Comparison of ENCODE assay signal across 1 cellular context in genomic region chr15:67097893-67098740, GRCh38.
TF ChIP-seq lines count a peak whose summit lies in the region.

No MANE protein-coding gene starts in this region.

TF ChIP-seq in K562, 482 proteins besides CTCF, POLR2A, EP300 and RAD21 (continued from another document and continues in another):
- TF ChIP-seq THAP12 (CRISPR knock-in tag; IDR thresholded peaks at IDR 0.05) = no peak
- peak; percentile 36; the same call in 1 of the 2 replicates for TF ChIP-seq RNF2 (IDR thresholded peaks at IDR 0.05)
- TF ChIP-seq, protein P1, sequence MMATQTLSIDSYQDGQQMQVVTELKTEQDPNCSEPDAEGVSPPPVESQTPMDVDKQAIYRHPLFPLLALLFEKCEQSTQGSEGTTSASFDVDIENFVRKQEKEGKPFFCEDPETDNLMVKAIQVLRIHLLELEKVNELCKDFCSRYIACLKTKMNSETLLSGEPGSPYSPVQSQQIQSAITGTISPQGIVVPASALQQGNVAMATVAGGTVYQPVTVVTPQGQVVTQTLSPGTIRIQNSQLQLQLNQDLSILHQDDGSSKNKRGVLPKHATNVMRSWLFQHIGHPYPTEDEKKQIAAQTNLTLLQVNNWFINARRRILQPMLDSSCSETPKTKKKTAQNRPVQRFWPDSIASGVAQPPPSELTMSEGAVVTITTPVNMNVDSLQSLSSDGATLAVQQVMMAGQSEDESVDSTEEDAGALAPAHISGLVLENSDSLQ (IDR thresholded peaks at IDR 0.05) = peak; percentile 32; the same call in 1 of the 2 replicates
- no peak; the same call in 1 of the 2 replicates for TF ChIP-seq ZNF592 (IDR thresholded peaks at IDR 0.05)
- TF ChIP-seq ZNF197 (CRISPR knock-in tag; IDR thresholded peaks at IDR 0.05; ENCODE audit: low read depth) = no peak
- no peak for TF ChIP-seq ZNF699 (CRISPR knock-in tag; IDR thresholded peaks at IDR 0.05; ENCODE audit: insufficient replicate concordance)
- TF ChIP-seq CUX1 (CRISPR knock-in tag; IDR thresholded peaks at IDR 0.05) = 0 out of 2 replicates have a peak, but pooled peaks have one; percentile 46
- no peak for TF ChIP-seq HMG20A (CRISPR knock-in tag; conservative IDR thresholded peaks at IDR 0.05)
- TF ChIP-seq MEF2D (tag; conservative IDR thresholded peaks at IDR 0.05; ENCODE audit: low read depth) = no peak
- TF ChIP-seq GABPB1 (CRISPR knock-in tag; IDR thresholded peaks at IDR 0.05) = peak; percentile 9; the same call in 1 of the 2 replicates
- no peak for TF ChIP-seq SIN3B (IDR thresholded peaks at IDR 0.05; ENCODE audit: low read depth)
- TF ChIP-seq SLC30A9 (CRISPR knock-in tag; IDR thresholded peaks at IDR 0.05) = no peak
- peak; percentile 54 for TF ChIP-seq TAL1 (IDR thresholded peaks at IDR 0.05)
- TF ChIP-seq CHD1 (IDR thresholded peaks at IDR 0.05; ENCODE audit: low read length) = no peak
- peak; percentile 49; the same call in 1 of the 2 replicates for TF ChIP-seq USF2 (CRISPR knock-in tag; IDR thresholded peaks at IDR 0.05)
- TF ChIP-seq MEF2A (IDR thresholded peaks at IDR 0.05; ENCODE audit: control insufficient read depth, low read depth, low read length) = no peak
- TF ChIP-seq MYC (IDR thresholded peaks at IDR 0.05; ENCODE audit: low read depth, low read length) = no peak
- TF ChIP-seq MYC (CRISPR knock-in tag; IDR thresholded peaks at IDR 0.05; ENCODE audit: borderline replicate concordance, low read depth) = 0 out of 2 replicates have a peak, but pooled peaks have one; percentile 20
- TF ChIP-seq MEIS2 (IDR thresholded peaks at IDR 0.05; ENCODE audit: partially characterized antibody) = peak; percentile 32
- no peak for TF ChIP-seq CBFB (CRISPR knock-in tag; IDR thresholded peaks at IDR 0.05)
- TF ChIP-seq, protein P2, sequence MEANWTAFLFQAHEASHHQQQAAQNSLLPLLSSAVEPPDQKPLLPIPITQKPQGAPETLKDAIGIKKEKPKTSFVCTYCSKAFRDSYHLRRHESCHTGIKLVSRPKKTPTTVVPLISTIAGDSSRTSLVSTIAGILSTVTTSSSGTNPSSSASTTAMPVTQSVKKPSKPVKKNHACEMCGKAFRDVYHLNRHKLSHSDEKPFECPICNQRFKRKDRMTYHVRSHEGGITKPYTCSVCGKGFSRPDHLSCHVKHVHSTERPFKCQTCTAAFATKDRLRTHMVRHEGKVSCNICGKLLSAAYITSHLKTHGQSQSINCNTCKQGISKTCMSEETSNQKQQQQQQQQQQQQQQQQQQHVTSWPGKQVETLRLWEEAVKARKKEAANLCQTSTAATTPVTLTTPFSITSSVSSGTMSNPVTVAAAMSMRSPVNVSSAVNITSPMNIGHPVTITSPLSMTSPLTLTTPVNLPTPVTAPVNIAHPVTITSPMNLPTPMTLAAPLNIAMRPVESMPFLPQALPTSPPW (CRISPR knock-in tag; IDR thresholded peaks at IDR 0.05) = peak; percentile 70
- TF ChIP-seq RAD51 (IDR thresholded peaks at IDR 0.05; ENCODE audit: borderline replicate concordance, low read depth) = peak; percentile 34; the same call in 1 of the 2 replicates
- TF ChIP-seq, protein P3, sequence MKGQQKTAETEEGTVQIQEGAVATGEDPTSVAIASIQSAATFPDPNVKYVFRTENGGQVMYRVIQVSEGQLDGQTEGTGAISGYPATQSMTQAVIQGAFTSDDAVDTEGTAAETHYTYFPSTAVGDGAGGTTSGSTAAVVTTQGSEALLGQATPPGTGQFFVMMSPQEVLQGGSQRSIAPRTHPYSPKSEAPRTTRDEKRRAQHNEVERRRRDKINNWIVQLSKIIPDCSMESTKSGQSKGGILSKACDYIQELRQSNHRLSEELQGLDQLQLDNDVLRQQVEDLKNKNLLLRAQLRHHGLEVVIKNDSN (CRISPR knock-in tag; IDR thresholded peaks at IDR 0.05) = peak; percentile 60; the same call in 1 of the 2 replicates
- peak; percentile 60; the same call in 1 of the 2 replicates for TF ChIP-seq MYNN (IDR thresholded peaks at IDR 0.05)
- TF ChIP-seq MYNN (CRISPR knock-in tag; IDR thresholded peaks at IDR 0.05) = no peak
- TF ChIP-seq NFIC (IDR thresholded peaks at IDR 0.05) = peak; percentile 16; the same call in 1 of the 2 replicates
- peak; percentile 39; the same call in 1 of the 2 replicates for TF ChIP-seq DMBX1 (CRISPR knock-in tag; IDR thresholded peaks at IDR 0.05; ENCODE audit: borderline replicate concordance)
- TF ChIP-seq, protein P4, sequence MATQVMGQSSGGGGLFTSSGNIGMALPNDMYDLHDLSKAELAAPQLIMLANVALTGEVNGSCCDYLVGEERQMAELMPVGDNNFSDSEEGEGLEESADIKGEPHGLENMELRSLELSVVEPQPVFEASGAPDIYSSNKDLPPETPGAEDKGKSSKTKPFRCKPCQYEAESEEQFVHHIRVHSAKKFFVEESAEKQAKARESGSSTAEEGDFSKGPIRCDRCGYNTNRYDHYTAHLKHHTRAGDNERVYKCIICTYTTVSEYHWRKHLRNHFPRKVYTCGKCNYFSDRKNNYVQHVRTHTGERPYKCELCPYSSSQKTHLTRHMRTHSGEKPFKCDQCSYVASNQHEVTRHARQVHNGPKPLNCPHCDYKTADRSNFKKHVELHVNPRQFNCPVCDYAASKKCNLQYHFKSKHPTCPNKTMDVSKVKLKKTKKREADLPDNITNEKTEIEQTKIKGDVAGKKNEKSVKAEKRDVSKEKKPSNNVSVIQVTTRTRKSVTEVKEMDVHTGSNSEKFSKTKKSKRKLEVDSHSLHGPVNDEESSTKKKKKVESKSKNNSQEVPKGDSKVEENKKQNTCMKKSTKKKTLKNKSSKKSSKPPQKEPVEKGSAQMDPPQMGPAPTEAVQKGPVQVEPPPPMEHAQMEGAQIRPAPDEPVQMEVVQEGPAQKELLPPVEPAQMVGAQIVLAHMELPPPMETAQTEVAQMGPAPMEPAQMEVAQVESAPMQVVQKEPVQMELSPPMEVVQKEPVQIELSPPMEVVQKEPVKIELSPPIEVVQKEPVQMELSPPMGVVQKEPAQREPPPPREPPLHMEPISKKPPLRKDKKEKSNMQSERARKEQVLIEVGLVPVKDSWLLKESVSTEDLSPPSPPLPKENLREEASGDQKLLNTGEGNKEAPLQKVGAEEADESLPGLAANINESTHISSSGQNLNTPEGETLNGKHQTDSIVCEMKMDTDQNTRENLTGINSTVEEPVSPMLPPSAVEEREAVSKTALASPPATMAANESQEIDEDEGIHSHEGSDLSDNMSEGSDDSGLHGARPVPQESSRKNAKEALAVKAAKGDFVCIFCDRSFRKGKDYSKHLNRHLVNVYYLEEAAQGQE (CRISPR knock-in tag; IDR thresholded peaks at IDR 0.05; ENCODE audit: low read depth) = no peak
- TF ChIP-seq TFAP4 (CRISPR knock-in tag; IDR thresholded peaks at IDR 0.05; ENCODE audit: borderline replicate concordance) = peak; percentile 71
- no peak for TF ChIP-seq ZNF121 (CRISPR knock-in tag; conservative IDR thresholded peaks at IDR 0.05)
- no peak for TF ChIP-seq ZBTB17 (CRISPR knock-in tag; IDR thresholded peaks at IDR 0.05)
- TF ChIP-seq SAFB (IDR thresholded peaks at IDR 0.05; ENCODE audit: borderline replicate concordance, low read depth, low read length) = no peak
- TF ChIP-seq YBX1 (IDR thresholded peaks at IDR 0.05) = no peak
- TF ChIP-seq ID3 (CRISPR knock-in tag; IDR thresholded peaks at IDR 0.05) = no peak
- TF ChIP-seq ID3 (tag; IDR thresholded peaks at IDR 0.05) = no peak
- TF ChIP-seq TARDBP (IDR thresholded peaks at IDR 0.05) = no peak
- 0 out of 2 replicates have a peak, but pooled peaks have one; percentile 59 for TF ChIP-seq FOXP1 (CRISPR knock-in tag; IDR thresholded peaks at IDR 0.05)
- TF ChIP-seq ADNP (tag; IDR thresholded peaks at IDR 0.05) = peak; percentile 53; the same call in 1 of the 2 replicates
- TF ChIP-seq CBFA2T2 (conservative IDR thresholded peaks at IDR 0.05) = peak; percentile 62
- TF ChIP-seq ARID1B (IDR thresholded peaks at IDR 0.05) = peak; percentile 59
